ENCODE assay signal across 8 cellular contexts in genomic region chr1:44405804-44406743, GRCh38. TPM values are rescaled to one million over a fixed set of nuclear protein-coding genes. Genes with fewer than 3 reads are reported as not detected.
DNase-seq lines count a peak whose midpoint lies in the region; TF ChIP-seq lines count a peak whose summit lies in the region.

No MANE protein-coding gene starts in this region.

- TF ChIP-seq CTCF in spleen (IDR thresholded peaks at IDR 0.05 in 8 of 11, conservative IDR thresholded peaks at IDR 0.05 in 3 of 11), result no peak

- H3K9ac ChIP-seq in iPS-15b (ENCODE audit: low read depth, low read length), result peak overlapping the region; percentile 37

- 0 to 1% (median 1%) methylated on average over 45 to 67 of the region's 67 CpGs for WGBS in spleen, 5 donors

- H3K4me3 ChIP-seq in iPS-15b (ENCODE audit: low read depth, low read length) (peak overlapping the region; percentile 92), spleen (peak overlapping the region; percentile 16 to 72 (median 44))

- H3K4me1 ChIP-seq in iPS-15b (ENCODE audit: control insufficient read depth, insufficient read depth, low read length), result peaks cover 14% of the 10 kb centered on the region
- H3K4me1 ChIP-seq in spleen, result peaks cover 27 to 55% (median 49%) of the 10 kb centered on the region in 6 donors

- H3K9me3 Mint-ChIP-seq in activated naive CD8-positive, alpha-beta T cell treated with anti-CD3 and anti-CD28 coated beads for 36 hours, result no peaks in the 10 kb centered on the region

- peaks cover 59% of the 10 kb centered on the region for H3K27me3 Mint-ChIP-seq in activated naive CD8-positive, alpha-beta T cell treated with anti-CD3 and anti-CD28 coated beads for 36 hours

- peaks cover 32% of the 10 kb centered on the region for H3K4me1 Mint-ChIP-seq in activated naive CD8-positive, alpha-beta T cell treated with anti-CD3 and anti-CD28 coated beads for 36 hours

- no peaks in the 10 kb centered on the region for H3K36me3 ChIP-seq in iPS-15b (ENCODE audit: control insufficient read depth, insufficient read depth, low read length)
- H3K36me3 ChIP-seq in spleen, result no peaks in the 10 kb centered on the region

- H3K27ac Mint-ChIP-seq in activated naive CD8-positive, alpha-beta T cell treated with anti-CD3 and anti-CD28 coated beads for 36 hours, result no peak overlapping the region

- H3K36me3 Mint-ChIP-seq in activated naive CD8-positive, alpha-beta T cell treated with anti-CD3 and anti-CD28 coated beads for 36 hours, result no peaks in the 10 kb centered on the region

- no peaks in the 10 kb centered on the region for H3K9me3 ChIP-seq in iPS-15b (ENCODE audit: control insufficient read depth, insufficient read depth, low read length)
- no peaks in the 10 kb centered on the region for H3K9me3 ChIP-seq in spleen

- H3K27me3 ChIP-seq in iPS-15b (ENCODE audit: control insufficient read depth, insufficient read depth, low read length) (peaks cover 48% of the 10 kb centered on the region), spleen (replicated peaks in 1 of 7) (peaks cover 14 to 100% (median 96%) of the 10 kb centered on the region in 7 donors)

- DNase-seq in D341Med (ENCODE audit: low spot score) (peak; percentile 65), M059J (ENCODE audit: low read depth) (peak; percentile 36), spleen (peak; percentile 83), DMS153 treated with DMSO at 0.1 percent for 48 hours (lab: John Stamatoyannopoulos, UW; ENCODE audit: unreplicated experiment) (no peak), OCI-M2 (lab: John Stamatoyannopoulos, UW; ENCODE audit: unreplicated experiment) (no peak), NCI-H1048 (lab: John Stamatoyannopoulos, UW) (no peak)
- DNase-seq in activated naive CD8-positive, alpha-beta T cell treated with anti-CD3 and anti-CD28 coated beads for 36 hours, result peak; percentile 53

- intact Hi-C loops in spleen (cut with DNase I; ENCODE audit: low total_unique reads), result no loop called here

- peak overlapping the region; percentile 83 for H3K4me3 Mint-ChIP-seq in activated naive CD8-positive, alpha-beta T cell treated with anti-CD3 and anti-CD28 coated beads for 36 hours

- TF ChIP-seq POLR2A in spleen (IDR thresholded peaks at IDR 0.05), result no peak

- H3K27ac ChIP-seq in spleen, result no peak overlapping the region

RNA-seq across cellular contexts. Expression of gene RNF220, which starts 1.0 kb away (rescaled TPM):
- 56.3 and 72.9 TPM in 2 replicates for total RNA-seq in M059J (2014; rRNA removed; shearing (Covaris generic))
- total RNA-seq in activated naive CD8-positive, alpha-beta T cell treated with anti-CD3 and anti-CD28 coated beads for 36 hours, result 100 to 1,000 TPM in 1 of 2 experiments, 10 to 100 TPM in 1; 99.0 to 108 TPM
- 100 to 1,000 TPM in 2 of 7 donors, 10 to 100 TPM in 5; 65.8 to 126 (median 75.8) TPM for total RNA-seq in spleen
- polyA plus RNA-seq in spleen, result 10 to 100 TPM; 59.0 to 99.3 (median 61.1) TPM

RNA-seq across cellular contexts. Expression of gene ERI3, which starts 51.0 kb away (rescaled TPM):
- total RNA-seq in M059J (2014; rRNA removed; shearing (Covaris generic)), result 83.0 and 87.6 TPM in 2 replicates
- total RNA-seq in activated naive CD8-positive, alpha-beta T cell treated with anti-CD3 and anti-CD28 coated beads for 36 hours, result 10 to 100 TPM; 47.3 to 48.2 TPM
- 10 to 100 TPM; 20.1 to 41.1 (median 26.5) TPM for total RNA-seq in spleen
- polyA plus RNA-seq in spleen, result 10 to 100 TPM; 25.3 to 29.9 (median 28.0) TPM

Comparison
In these comparisons a context has a peak if more than half of its experiments do, and no peak if none do; other contexts are left out.
1. DNase-seq: peak in D341Med (single experiment), M059J (single experiment), activated naive CD8-positive, alpha-beta T cell treated with anti-CD3 and anti-CD28 coated beads for 36 hours (single experiment) and spleen (single experiment); none in DMS153 treated with DMSO at 0.1 percent for 48 hours (single experiment), OCI-M2 (single experiment) and NCI-H1048 (single experiment).